Comparison of ENCODE assay signal across 18 cellular contexts in genomic region chr16:10282367-10282766, GRCh38.
DNase-seq lines count a peak whose midpoint lies in the region; ATAC-seq, FAIRE-seq and TF ChIP-seq lines count a peak whose summit lies in the region.
"Had no signal": no experiment of that assay in that cellular context is flagged by ENCODE, and none has a peak within 500 bp of the region (broad histone marks: within the 10 kb centered on the region; RNA-seq: fewer than 3 reads in every experiment).

No MANE protein-coding gene starts in this region.

- H3K9ac ChIP-seq in HepG2 (ENCODE audit: insufficient read depth, low read depth, low read length), result no peak overlapping the region
- H3K9ac ChIP-seq: BLaER1 treated with 17β-estradiol and CSF1 and Interleukin-3, amounts not matched to agents 10 nM and 100 nM had no signal

- TF ChIP-seq RAD21 in HepG2 (CRISPR knock-in tag; IDR thresholded peaks at IDR 0.05), result no peak

- BruUV-seq in HepG2 (replicated peaks; lab: Mats Ljungman, UMichigan), result no TSS peak

- H3K4me2 ChIP-seq in HepG2 (ENCODE audit: low read depth, low read length), result no peak overlapping the region
- H3K4me2 ChIP-seq: BLaER1 treated with 17β-estradiol and CSF1 and Interleukin-3, amounts not matched to agents 10 nM and 100 nM; GM23338 had no signal

- H3K27ac ChIP-seq in HepG2 (ENCODE audit: extremely low read length, insufficient read depth, low read length) (no peak overlapping the region), right lobe of liver (no peak overlapping the region), WERI-Rb-1 (peak overlapping the region; percentile 93)
- H3K27ac ChIP-seq: BLaER1 treated with 17β-estradiol and CSF1 and Interleukin-3, amounts not matched to agents 10 nM and 100 nM had no signal

- POLR2A ChIA-PET in HepG2 (lab: Yijun Ruan, JAX), result no interaction called here

- TF ChIP-seq POLR2A in HepG2 (IDR thresholded peaks at IDR 0.05; ENCODE audit: insufficient read depth in 1 of 2, low read depth in 2 of 2, low read length in 2 of 2) (no peak), right lobe of liver (IDR thresholded peaks at IDR 0.05) (no peak)

- H3K27me3 Mint-ChIP-seq in progenitor cell of endocrine pancreas, result peaks cover 13% of the 10 kb centered on the region
- H3K27me3 Mint-ChIP-seq: B cell had no signal

- intact Hi-C loops in HepG2 (cut with micrococcal nuclease; ENCODE audit: unreplicated experiment) (no loop called here), right lobe of liver (cut with DNase I) (no loop called here)

- DNase-seq in HepG2 (ENCODE audit: low spot score), result no peak
- DNase-seq in right lobe of liver, result no peak
- no peak for DNase-seq in WERI-Rb-1
- peak; percentile 30 for DNase-seq in left kidney (ENCODE audit: low read depth, low spot score)
- DNase-seq in progenitor cell of endocrine pancreas (ENCODE audit: low spot score, unreplicated experiment), result no peak
- DNase-seq in SW 1271 (lab: John Stamatoyannopoulos, UW), result no peak
- no peak for DNase-seq in epidermal melanocyte (ENCODE audit: insufficient read length, low spot score)
- no peak for DNase-seq in T-helper 1 cell
- DNase-seq: Calu3; CD8-positive, alpha-beta T cell; DMS79 treated with DMSO at 0.1 percent for 48 hours; GF-D8; HCEC 1CT; HFFc6 had no signal

- TF ChIP-seq EP300 in HepG2 (IDR thresholded peaks at IDR 0.05; ENCODE audit: low read depth in 2 of 2, low read length in 2 of 2), result no peak
- no peak for TF ChIP-seq EP300 in HepG2 (CRISPR knock-in tag; IDR thresholded peaks at IDR 0.05; ENCODE audit: borderline replicate concordance)

- peak; percentile 90 for FAIRE-seq in HepG2 (lab: Jason Lieb, UNC)
- FAIRE-seq: H54 had no signal

- H3K27me3 ChIP-seq in HepG2 (ENCODE audit: control insufficient read depth in 1 of 2, insufficient read depth in 2 of 2, low read length in 2 of 2) (peaks cover 2 to 3% of the 10 kb centered on the region in 2 experiments; a peak in 2 of 5 replicates), right lobe of liver (no peaks in the 10 kb centered on the region), WERI-Rb-1 (ENCODE audit: insufficient read depth, low read depth, severe bottlenecking) (no peaks in the 10 kb centered on the region)
- H3K27me3 ChIP-seq: BLaER1 treated with 17β-estradiol and CSF1 and Interleukin-3, amounts not matched to agents 10 nM and 100 nM had no signal

- H3K4me3 Mint-ChIP-seq in progenitor cell of endocrine pancreas (ENCODE audit: low read depth), result no peak overlapping the region
- H3K4me3 Mint-ChIP-seq: B cell; CD8-positive, alpha-beta T cell; GM23338; HFFc6 had no signal

- ATAC-seq in HepG2 (peak; percentile 67), right lobe of liver (no peak)
- ATAC-seq: CD8-positive, alpha-beta T cell; GM23338 had no signal

- no peaks in the 10 kb centered on the region for H3K79me2 ChIP-seq in HepG2 (ENCODE audit: insufficient read depth, low read length)

- H3K4me1 Mint-ChIP-seq in progenitor cell of endocrine pancreas (ENCODE audit: low read depth), result peaks cover 20% of the 10 kb centered on the region

- H3K36me3 ChIP-seq in HepG2 (replicated peaks in 1 of 2; ENCODE audit: control insufficient read depth in 1 of 2, insufficient read depth in 2 of 2, low read length in 2 of 2), result no peaks in the 10 kb centered on the region
- H3K36me3 ChIP-seq in right lobe of liver, result no peaks in the 10 kb centered on the region
- H3K36me3 ChIP-seq in WERI-Rb-1, result no peaks in the 10 kb centered on the region
- H3K36me3 ChIP-seq: BLaER1 treated with 17β-estradiol and CSF1 and Interleukin-3, amounts not matched to agents 10 nM and 100 nM had no signal

- peaks cover 4% of the 10 kb centered on the region for H3K36me3 Mint-ChIP-seq in progenitor cell of endocrine pancreas (ENCODE audit: insufficient read depth)

- WGBS in HepG2 (ENCODE audit: low lambda C conversion rate), result 45% methylated on average over 3 of the region's 3 CpGs
- whole genome bisulfite sequencing in right lobe of liver (ENCODE audit: insufficient coverage, low coverage, low lambda C conversion rate, missing lambda C conversion rate), result 84% methylated on average over 3 of the region's 3 CpGs

- H3K9me3 Mint-ChIP-seq in progenitor cell of endocrine pancreas (ENCODE audit: low read depth), result peaks cover 4% of the 10 kb centered on the region

- H2AFZ ChIP-seq in HepG2 (ENCODE audit: low read length), result no peak overlapping the region
- H2AFZ ChIP-seq: GM23338 had no signal

- in situ Hi-C loops in HepG2 (cut with HindIII; ENCODE audit: extremely low pct_ligation_motif_present, low pct_unique_long_range_greater_than_20kb), result no loop called here

- H3K9me3 ChIP-seq in HepG2 (ENCODE audit: low read length) (peaks cover 9% of the 10 kb centered on the region; the same call in 1 of the 2 replicates), right lobe of liver (no peaks in the 10 kb centered on the region), WERI-Rb-1 (ENCODE audit: severe bottlenecking) (peaks cover 8% of the 10 kb centered on the region)

- no peak overlapping the region for H3K4me3 ChIP-seq in HepG2 (replicated peaks in 1 of 3; ENCODE audit: insufficient read depth in 1 of 3, low read depth in 2 of 3, low read length in 3 of 3)
- H3K4me3 ChIP-seq in right lobe of liver, result no peak overlapping the region
- H3K4me3 ChIP-seq in WERI-Rb-1 (ENCODE audit: low read depth, low read length), result no peak overlapping the region
- H3K4me3 ChIP-seq: BLaER1 treated with 17β-estradiol and CSF1 and Interleukin-3, amounts not matched to agents 10 nM and 100 nM; GM23338 had no signal

- CTCF ChIA-PET in HepG2 (lab: Yijun Ruan, JAX; ENCODE audit: low intra/inter-chr PET ratio, low total read pairs), result no interaction called here

- H3K27ac Mint-ChIP-seq in progenitor cell of endocrine pancreas, result peak overlapping the region; percentile 76
- H3K27ac Mint-ChIP-seq: B cell; CD8-positive, alpha-beta T cell; GM23338; HFFc6 had no signal

- TF ChIP-seq CTCF in HepG2 (CRISPR knock-in tag; IDR thresholded peaks at IDR 0.05), result no peak
- TF ChIP-seq CTCF in right lobe of liver (IDR thresholded peaks at IDR 0.05), result no peak
- TF ChIP-seq CTCF in WERI-Rb-1 (IDR thresholded peaks at IDR 0.05; ENCODE audit: low read depth, low read length), result no peak
- no peak for TF ChIP-seq CTCF in progenitor cell of endocrine pancreas (IDR thresholded peaks at IDR 0.05; ENCODE audit: unreplicated experiment)

- H4K20me1 ChIP-seq in HepG2 (ENCODE audit: insufficient read depth, low read length), result no peaks in the 10 kb centered on the region
- H4K20me1 ChIP-seq: BLaER1 treated with 17β-estradiol and CSF1 and Interleukin-3, amounts not matched to agents 10 nM and 100 nM had no signal

- peaks cover 36% of the 10 kb centered on the region for H3K4me1 ChIP-seq in HepG2 (ENCODE audit: insufficient read depth, low read length)
- H3K4me1 ChIP-seq in right lobe of liver, result no peaks in the 10 kb centered on the region
- H3K4me1 ChIP-seq: BLaER1 treated with 17β-estradiol and CSF1 and Interleukin-3, amounts not matched to agents 10 nM and 100 nM had no signal

TF ChIP-seq in HepG2, 621 proteins besides CTCF, POLR2A, EP300 and RAD21:
- TF ChIP-seq SIX1 (CRISPR knock-in tag; IDR thresholded peaks at IDR 0.05; ENCODE audit: borderline replicate concordance) (peak; percentile 97), ZNF567 (CRISPR knock-in tag; IDR thresholded peaks at IDR 0.05; ENCODE audit: borderline replicate concordance) (no peak), NKX3-1 (CRISPR knock-in tag; IDR thresholded peaks at IDR 0.05) (no peak), GATAD1 (CRISPR knock-in tag; IDR thresholded peaks at IDR 0.05) (no peak), SIX4 (CRISPR knock-in tag; IDR thresholded peaks at IDR 0.05) (peak; percentile 92), MBNL3 (CRISPR knock-in tag; conservative IDR thresholded peaks at IDR 0.05) (no peak)
